Comparison of ENCODE assay signal across 28 cellular contexts in genomic region chr21:42611852-42612251, GRCh38. TPM values are rescaled to one million over a fixed set of nuclear protein-coding genes. Genes with fewer than 3 reads are reported as not detected.
DNase-seq lines count a peak whose midpoint lies in the region; TF ChIP-seq lines count a peak whose summit lies in the region.
"Had no signal": no experiment of that assay in that cellular context is flagged by ENCODE, and none has a peak within 500 bp of the region (broad histone marks: within the 10 kb centered on the region; RNA-seq: fewer than 3 reads in every experiment).

No MANE protein-coding gene starts in this region.

- H3K36me3 ChIP-seq in HEK293 (ENCODE audit: control insufficient read depth in 2 of 2, insufficient read depth in 1 of 2, low read length in 2 of 2), result no peaks in the 10 kb centered on the region
- H3K36me3 ChIP-seq: BE2C; BLaER1; BLaER1 treated with 17β-estradiol and CSF1 and Interleukin-3, amounts not matched to agents 10 nM and 100 nM had no signal

- DNase-seq in ureter (ENCODE audit: low spot score), result no peak
- DNase-seq: 8988T; ACHN; AML-193; BE2C; C1 segment of cervical spinal cord; Caco-2; Calu3; CD4-positive, alpha-beta memory T cell; CD4-positive, alpha-beta T cell; CD4-positive, CD25-positive, alpha-beta regulatory T cell; CD8-positive, alpha-beta memory T cell; CD8-positive, alpha-beta T cell; COR-L47; DMS 273 treated with DMSO at 0.1 percent for 48 hours; DMS153; DMS53; DMS79; DMS79 treated with DMSO at 0.1 percent for 48 hours; DND-41; EL had no signal

- H3K27ac ChIP-seq in HEK293 (ENCODE audit: extremely low read depth, low read depth, low read length), result no peak overlapping the region
- H3K27ac ChIP-seq: 22Rv1; A549; BLaER1; BLaER1 treated with 17β-estradiol and CSF1 and Interleukin-3, amounts not matched to agents 10 nM and 100 nM; C4-2B had no signal

- TF ChIP-seq CTCF in HEK293 (tag by site-specific recombination; IDR thresholded peaks at IDR 0.05), result no peak

- no peaks in the 10 kb centered on the region for H3K9me3 ChIP-seq in HEK293 (ENCODE audit: control insufficient read depth, insufficient read depth, low read depth, low read length)
- H3K9me3 ChIP-seq: A549, BE2C, Caco-2 had no signal

- CTCF ChIA-PET in HEK293 (lab: Yijun Ruan, JAX), result interaction anchor here (0.7 kb wide), 2 partner anchors 241 to 353 kb away, joined by 3 read pairs; no protein-coding TSS in a partner anchor

- H3K4me1 ChIP-seq in HEK293 (ENCODE audit: control insufficient read depth, insufficient read depth, low read length), result no peaks in the 10 kb centered on the region
- H3K4me1 ChIP-seq: BE2C had no signal

- POLR2A ChIA-PET in HEK293 (lab: Yijun Ruan, JAX), result no interaction called here

- H3K4me3 ChIP-seq in HEK293 (ENCODE audit: low read depth, low read length), result no peak overlapping the region
- H3K4me3 ChIP-seq: A549; BLaER1; BLaER1 treated with 17β-estradiol and CSF1 and Interleukin-3, amounts not matched to agents 10 nM and 100 nM had no signal

TF ChIP-seq in HEK293, 187 proteins besides CTCF, POLR2A, EP300 and RAD21:
- TF ChIP-seq SETDB1 (IDR thresholded peaks at IDR 0.05; ENCODE audit: insufficient read length, low read length) (peak; percentile 44), ZNF26 (tag by site-specific recombination; IDR thresholded peaks at IDR 0.05) (peak; percentile 97), SP2 (tag by site-specific recombination; IDR thresholded peaks at IDR 0.05) (no peak)

RNA-seq across cellular contexts. Expression of gene PDE9A, which starts 41.6 kb away (rescaled TPM):
- 26.1 TPM for total RNA-seq in ureter
- total RNA-seq: A172 had no signal
